ENCODE assay signal across 34 cellular contexts in genomic region chr9:36932198-36932597, GRCh38.
"Had no signal": no experiment of that assay in that cellular context is flagged by ENCODE, and none has a peak within 500 bp of the region (broad histone marks: within the 10 kb centered on the region; RNA-seq: fewer than 3 reads in every experiment).

No MANE protein-coding gene starts in this region.

- H3K4me3 ChIP-seq: ascending aorta, breast epithelium, cardiac muscle cell, colonic mucosa, heart left ventricle had no signal

- H3K9me3 ChIP-seq: ascending aorta, colonic mucosa had no signal

- H3K27ac Mint-ChIP-seq: activated CD4-positive, alpha-beta memory T cell treated with anti-CD3 and anti-CD28 coated beads, Interleukin-2, amount 10 ng/mL, durations not matched to agents 7 days and 5 days; activated CD4-positive, alpha-beta T cell treated with anti-CD3 and anti-CD28 coated beads, Interleukin-2, amount 10 ng/mL, durations not matched to agents 7 days and 5 days; activated naive CD4-positive, alpha-beta T cell treated with anti-CD3 and anti-CD28 coated beads, Interleukin-2, amount 10 ng/mL, durations not matched to agents 7 days and 5 days; activated naive CD4-positive, alpha-beta T cell treated with anti-CD3 and anti-CD28 coated beads, Interleukin-2, amount 50 U/mL, for 72 hours; activated naive CD8-positive, alpha-beta T cell treated with anti-CD3 and anti-CD28 coated beads, Interleukin-2, amount 10 ng/mL, durations not matched to agents 7 days and 5 days; activated T-cell treated with anti-CD3 and anti-CD28 coated beads, Interleukin-2, amount 50 U/mL, for 24 hours; activated T-cell treated with anti-CD3 and anti-CD28 coated beads, Interleukin-2, amount 50 U/mL, for 72 hours; brain; T-helper 17 cell; T-helper 2 cell treated with Interferon-gamma antibody and Interleukin-4, amounts not matched to agents 5 μg/mL and 100 μg/mL, for 36 hours had no signal

- H3K9me3 Mint-ChIP-seq: activated CD4-positive, alpha-beta memory T cell treated with anti-CD3 and anti-CD28 coated beads, Interleukin-2, amount 10 ng/mL, durations not matched to agents 7 days and 5 days; activated CD4-positive, alpha-beta T cell treated with anti-CD3 and anti-CD28 coated beads, Interleukin-2, amount 10 ng/mL, durations not matched to agents 7 days and 5 days had no signal

- ATAC-seq: activated naive CD4-positive, alpha-beta T cell treated with anti-CD3 and anti-CD28 coated beads, Interleukin-2, amount 50 U/mL, for 72 hours; activated T-cell treated with anti-CD3 and anti-CD28 coated beads, Interleukin-2, amount 50 U/mL, for 72 hours; esophagus mucosa; heart left ventricle; T-helper 17 cell had no signal

- H3K27ac ChIP-seq: ascending aorta, breast epithelium, cardiac muscle cell, colonic mucosa, heart left ventricle, WERI-Rb-1 had no signal

- H3K4me1 Mint-ChIP-seq: activated naive CD4-positive, alpha-beta T cell treated with anti-CD3 and anti-CD28 coated beads, Interleukin-2, amount 10 ng/mL, durations not matched to agents 7 days and 5 days; brain had no signal

- H3K36me3 Mint-ChIP-seq: activated naive CD4-positive, alpha-beta T cell treated with anti-CD3 and anti-CD28 coated beads, Interleukin-2, amount 10 ng/mL, durations not matched to agents 7 days and 5 days; activated naive CD8-positive, alpha-beta T cell treated with anti-CD3 and anti-CD28 coated beads, Interleukin-2, amount 10 ng/mL, durations not matched to agents 7 days and 5 days; brain had no signal

- DNase-seq: activated CD4-positive, alpha-beta memory T cell treated with anti-CD3 and anti-CD28 coated beads, Interleukin-2, amount 10 ng/mL, durations not matched to agents 7 days and 5 days; activated CD4-positive, alpha-beta T cell treated with anti-CD3 and anti-CD28 coated beads for 1 hour; activated CD4-positive, alpha-beta T cell treated with anti-CD3 and anti-CD28 coated beads for 4 hours; activated CD4-positive, alpha-beta T cell treated with anti-CD3 and anti-CD28 coated beads, Interleukin-2, amount 10 ng/mL, durations not matched to agents 7 days and 5 days; activated CD4-positive, alpha-beta T cell treated with anti-CD3 and anti-CD28 coated beads, Interleukin-2, amount 50 U/mL, for 4 hours; activated CD4-positive, CD25-positive, alpha-beta regulatory T cell; activated CD8-positive, alpha-beta memory T cell treated with anti-CD3 and anti-CD28 coated beads, Interleukin-2, amount 50 U/mL, for 48 hours; activated gamma-delta T cell; activated naive CD4-positive, alpha-beta T cell; activated naive CD4-positive, alpha-beta T cell treated with anti-CD3 and anti-CD28 coated beads, Interleukin-2, amount 10 ng/mL, durations not matched to agents 7 days and 5 days; activated naive CD8-positive, alpha-beta T cell treated with anti-CD3 and anti-CD28 coated beads, Interleukin-2, amount 10 ng/mL, durations not matched to agents 7 days and 5 days; activated T-cell treated with anti-CD3 and anti-CD28 coated beads for 4 hours; activated T-cell treated with anti-CD3 and anti-CD28 coated beads, Interleukin-2, amount 50 U/mL, for 24 hours; activated T-cell treated with anti-CD3 and anti-CD28 coated beads, Interleukin-2, amount 50 U/mL, for 72 hours; central memory CD4-positive, alpha-beta T cell; cerebellar nuclear complex; colonic mucosa; effector CD8-positive, alpha-beta T cell; foreskin fibroblast; glutamatergic neuron; heart left ventricle; T-helper 1 cell; T-helper 17 cell; T1000; WERI-Rb-1 had no signal

- H3K36me3 ChIP-seq: ascending aorta, breast epithelium, cardiac muscle cell, colonic mucosa, heart left ventricle had no signal

- FAIRE-seq: endometrium, frontal cortex had no signal

- H3K27me3 ChIP-seq: ascending aorta, colonic mucosa had no signal

- H3K4me3 Mint-ChIP-seq: activated CD4-positive, alpha-beta memory T cell treated with anti-CD3 and anti-CD28 coated beads, Interleukin-2, amount 10 ng/mL, durations not matched to agents 7 days and 5 days; activated CD4-positive, alpha-beta T cell treated with anti-CD3 and anti-CD28 coated beads, Interleukin-2, amount 10 ng/mL, durations not matched to agents 7 days and 5 days; activated naive CD4-positive, alpha-beta T cell treated with anti-CD3 and anti-CD28 coated beads, Interleukin-2, amount 10 ng/mL, durations not matched to agents 7 days and 5 days; activated naive CD8-positive, alpha-beta T cell treated with anti-CD3 and anti-CD28 coated beads, Interleukin-2, amount 10 ng/mL, durations not matched to agents 7 days and 5 days; activated T-cell treated with anti-CD3 and anti-CD28 coated beads, Interleukin-2, amount 50 U/mL, for 24 hours; activated T-cell treated with anti-CD3 and anti-CD28 coated beads, Interleukin-2, amount 50 U/mL, for 72 hours; brain; T-helper 17 cell; T-helper 2 cell treated with Interferon-gamma antibody and Interleukin-4, amounts not matched to agents 5 μg/mL and 100 μg/mL, for 36 hours had no signal

- H3K4me1 ChIP-seq: ascending aorta, breast epithelium, colonic mucosa, heart left ventricle had no signal
